Comparison of ENCODE assay signal across 20 cellular contexts in the genomic region with DNA sequence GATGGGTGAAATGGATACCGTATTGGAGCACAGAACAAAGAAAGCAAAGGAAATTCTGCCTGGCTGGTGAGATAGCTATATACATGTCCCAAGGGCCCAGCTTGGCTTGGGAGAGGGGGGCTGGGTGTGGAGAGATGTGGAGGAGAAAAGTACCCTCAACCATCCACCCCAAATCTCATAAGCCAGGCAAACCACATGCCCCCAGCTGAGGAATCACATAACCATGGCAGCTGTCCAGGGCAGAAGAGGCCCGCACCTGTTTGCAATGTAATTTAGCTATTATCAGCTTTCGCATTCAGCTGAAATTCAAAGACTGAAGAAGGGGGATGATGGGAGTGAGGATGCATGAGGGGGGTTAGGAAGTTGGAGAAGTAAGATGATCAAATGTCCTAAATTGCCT.
"Had no signal": no experiment of that assay in that cellular context is flagged by ENCODE, and none has a peak within 500 bp of the region (broad histone marks: within the 10 kb centered on the region; RNA-seq: fewer than 3 reads in every experiment).

No MANE protein-coding gene starts in this region.

- H3K4me1 Mint-ChIP-seq: activated naive CD4-positive, alpha-beta T cell treated with anti-CD3 and anti-CD28 coated beads, Interleukin-2, amount 50 U/mL, for 24 hours; activated T-helper 17 cell treated with anti-CD3 and anti-CD28 coated beads, Interleukin-2, amount 50 U/mL, for 72 hours; brain; central memory CD8-positive, alpha-beta T cell; neural crest cell had no signal

- H3K9me3 Mint-ChIP-seq: dendritic cell treated with granulocyte-macrophage colony-stimulating factor and Interleukin-4, amounts not matched to agents 40 ng/mL and 50 ng/mL, for 4 days; effector memory CD8-positive, alpha-beta T cell; neural crest cell; type B pancreatic cell had no signal

- H3K4me3 Mint-ChIP-seq: activated CD8-positive, alpha-beta T cell treated with anti-CD3 and anti-CD28 coated beads, Interleukin-2, amount 10 ng/mL, durations not matched to agents 7 days and 5 days; activated naive CD4-positive, alpha-beta T cell treated with anti-CD3 and anti-CD28 coated beads, Interleukin-2, amount 50 U/mL, for 24 hours; activated T-helper 17 cell treated with anti-CD3 and anti-CD28 coated beads, Interleukin-2, amount 50 U/mL, for 72 hours; brain; central memory CD8-positive, alpha-beta T cell; dendritic cell treated with granulocyte-macrophage colony-stimulating factor and Interleukin-4, amounts not matched to agents 40 ng/mL and 50 ng/mL, for 4 days; effector memory CD8-positive, alpha-beta T cell; neural crest cell; type B pancreatic cell had no signal

- ATAC-seq: activated CD8-positive, alpha-beta T cell treated with anti-CD3 and anti-CD28 coated beads, Interleukin-2, amount 10 ng/mL, durations not matched to agents 7 days and 5 days; activated T-helper 17 cell treated with anti-CD3 and anti-CD28 coated beads, Interleukin-2, amount 50 U/mL, for 72 hours; effector memory CD8-positive, alpha-beta T cell; gastrocnemius medialis had no signal

- H3K36me3 Mint-ChIP-seq: activated naive CD4-positive, alpha-beta T cell treated with anti-CD3 and anti-CD28 coated beads, Interleukin-2, amount 50 U/mL, for 24 hours; brain; type B pancreatic cell had no signal

- DNase-seq: activated CD4-positive, alpha-beta T cell treated with anti-CD3 and anti-CD28 coated beads for 4 hours; activated CD8-positive, alpha-beta memory T cell treated with anti-CD3 and anti-CD28 coated beads, Interleukin-2, amount 50 U/mL, for 48 hours; activated CD8-positive, alpha-beta T cell treated with anti-CD3 and anti-CD28 coated beads, Interleukin-2, amount 10 ng/mL, durations not matched to agents 7 days and 5 days; amygdala; effector memory CD8-positive, alpha-beta T cell; gastrocnemius medialis; kidney glomerular epithelial cell; ovary; sigmoid colon; stimulated activated CD4-positive, alpha-beta T cell treated with anti-CD3 and anti-CD28 coated beads, Interleukin-12 subunit alpha, Interleukin-12 subunit beta, amount 100 ng/mL, for 4 hours; stimulated activated naive CD4-positive, alpha-beta T cell; substantia nigra; WERI-Rb-1 had no signal

- H3K27me3 Mint-ChIP-seq: dendritic cell treated with granulocyte-macrophage colony-stimulating factor and Interleukin-4, amounts not matched to agents 40 ng/mL and 50 ng/mL, for 4 days had no signal
